Comparison of ENCODE assay signal across 20 cellular contexts in genomic region chr17:47077576-47077975, GRCh38.
A peak's percentile ranks its signal among the peaks of the same experiment; 100 is the strongest.
DNase-seq lines count a peak whose midpoint lies in the region; ATAC-seq and TF ChIP-seq lines count a peak whose summit lies in the region.
"Had no signal": no experiment of that assay in that cellular context is flagged by ENCODE, and none has a peak within 500 bp of the region (broad histone marks: within the 10 kb centered on the region; RNA-seq: fewer than 3 reads in every experiment).

No MANE protein-coding gene starts in this region.

- H4K91ac ChIP-seq in IMR-90 (ENCODE audit: insufficient read depth, low read depth, low read length) = no peak overlapping the region

- no peaks in the 10 kb centered on the region for H3K9me3 Mint-ChIP-seq in natural killer cell treated with Interleukin-12 subunit alpha and Interleukin-12 subunit beta and Interleukin-15 and Interleukin-18, amount 100 ng/mL, for 72 hours
- H3K9me3 Mint-ChIP-seq: activated naive CD4-positive, alpha-beta T cell treated with anti-CD3 and anti-CD28 coated beads for 36 hours; activated T-cell treated with anti-CD3 and anti-CD28 coated beads, Interleukin-2, amount 50 U/mL, for 24 hours; immature natural killer cell had no signal

- H3K9ac ChIP-seq in IMR-90 (ENCODE audit: low read depth, low read length) = no peak overlapping the region

- intact Hi-C loops in IMR-90 (cut with micrococcal nuclease) = no loop called here

- H2AK9ac ChIP-seq in IMR-90 (replicated peaks; ENCODE audit: low read depth, low read length, poor library complexity) = no peak overlapping the region

- no peak overlapping the region for H3K4ac ChIP-seq in IMR-90 (ENCODE audit: low read depth, low read length)

- no peak overlapping the region for H3K4me3 Mint-ChIP-seq in natural killer cell treated with Interleukin-12 subunit alpha and Interleukin-12 subunit beta and Interleukin-15 and Interleukin-18, amount 100 ng/mL, for 72 hours
- H3K4me3 Mint-ChIP-seq: activated CD8-positive, alpha-beta T cell treated with anti-CD3 and anti-CD28 coated beads, Interleukin-2, amount 10 ng/mL, durations not matched to agents 7 days and 5 days; activated naive CD4-positive, alpha-beta T cell treated with anti-CD3 and anti-CD28 coated beads for 36 hours; activated T-cell treated with anti-CD3 and anti-CD28 coated beads, Interleukin-2, amount 50 U/mL, for 24 hours; immature natural killer cell had no signal

- no peak overlapping the region for H3K14ac ChIP-seq in IMR-90 (replicated peaks; ENCODE audit: low read depth, low read length)

- H2BK15ac ChIP-seq in IMR-90 (ENCODE audit: low read depth, low read length) = no peak overlapping the region

- H3K4me3 ChIP-seq in IMR-90 (ENCODE audit: insufficient read depth, low read depth, low read length) (no peak overlapping the region), astrocyte of the spinal cord (ENCODE audit: low read depth, low read length) (no peak overlapping the region), fibroblast of villous mesenchyme (ENCODE audit: low read depth, low read length) (no peak overlapping the region)
- H3K4me3 ChIP-seq: suprapubic skin had no signal

- no peak for TF ChIP-seq RAD21 in IMR-90 (IDR thresholded peaks at IDR 0.05; ENCODE audit: low read length)

- H4K5ac ChIP-seq in IMR-90 (ENCODE audit: low read depth, low read length) = no peak overlapping the region

- H2AK5ac ChIP-seq in IMR-90 (ENCODE audit: low read depth, low read length) = no peak overlapping the region

- DNase-seq in AG08396 (ENCODE audit: low spot score) (peak; percentile 12), IMR-90 (peak; percentile 83), astrocyte of the spinal cord (ENCODE audit: low read depth, low spot score) (peak; percentile 46), fibroblast of villous mesenchyme (ENCODE audit: low read depth) (peak; percentile 22)
- DNase-seq in natural killer cell treated with Interleukin-12 subunit alpha and Interleukin-12 subunit beta and Interleukin-15 and Interleukin-18, amount 100 ng/mL, for 72 hours (ENCODE audit: low spot score) = no peak
- no peak for DNase-seq in stimulated activated naive CD4-positive, alpha-beta T cell (lab: John Stamatoyannopoulos, UW)
- DNase-seq: activated CD8-positive, alpha-beta T cell treated with anti-CD3 and anti-CD28 coated beads, Interleukin-2, amount 10 ng/mL, durations not matched to agents 7 days and 5 days; activated naive CD4-positive, alpha-beta T cell treated with anti-CD3 and anti-CD28 coated beads for 36 hours; activated T-cell treated with anti-CD3 and anti-CD28 coated beads, Interleukin-2, amount 50 U/mL, for 24 hours; amygdala; BE2C; effector CD4-positive, alpha-beta T cell; immature natural killer cell; MV-4-11; NCI-H187 had no signal

- no peaks in the 10 kb centered on the region for H3K27me3 Mint-ChIP-seq in natural killer cell treated with Interleukin-12 subunit alpha and Interleukin-12 subunit beta and Interleukin-15 and Interleukin-18, amount 100 ng/mL, for 72 hours
- H3K27me3 Mint-ChIP-seq: activated T-cell treated with anti-CD3 and anti-CD28 coated beads, Interleukin-2, amount 50 U/mL, for 24 hours; progenitor cell of endocrine pancreas had no signal

- no peak overlapping the region for H3K23ac ChIP-seq in IMR-90 (ENCODE audit: low read depth, low read length)

- peak; percentile 97 for ATAC-seq in IMR-90 (ENCODE audit: low read depth)
- no peak for ATAC-seq in natural killer cell treated with Interleukin-12 subunit alpha and Interleukin-12 subunit beta and Interleukin-15 and Interleukin-18, amount 100 ng/mL, for 72 hours
- ATAC-seq in GM21447 (IDR thresholded peaks at IDR 0.05; ENCODE audit: unreplicated experiment) = no peak
- no peak for ATAC-seq in HG02678 (IDR thresholded peaks at IDR 0.05; ENCODE audit: unreplicated experiment)
- ATAC-seq: activated CD4-positive, CD25-positive, alpha-beta regulatory T cell treated with anti-CD3 and anti-CD28 coated beads, Interleukin-2, amount 50 U/mL, for 24 hours; activated CD8-positive, alpha-beta T cell treated with anti-CD3 and anti-CD28 coated beads, Interleukin-2, amount 10 ng/mL, durations not matched to agents 7 days and 5 days had no signal

- peaks cover 3% of the 10 kb centered on the region for H3K4me1 ChIP-seq in IMR-90 (ENCODE audit: control insufficient read depth, insufficient read depth, low read length)
- H3K4me1 ChIP-seq: BE2C, suprapubic skin had no signal

- peaks cover 4 to 5% of the 10 kb centered on the region in 2 donors for H3K4me1 Mint-ChIP-seq in natural killer cell treated with Interleukin-12 subunit alpha and Interleukin-12 subunit beta and Interleukin-15 and Interleukin-18, amount 100 ng/mL, for 72 hours (ENCODE audit: low read depth in 2 of 2)

- TF ChIP-seq CTCF in IMR-90 (conservative IDR thresholded peaks at IDR 0.05; ENCODE audit: low read depth, low read length) (no peak), astrocyte of the spinal cord (IDR thresholded peaks at IDR 0.05; ENCODE audit: low read depth, low read length) (no peak), fibroblast of villous mesenchyme (IDR thresholded peaks at IDR 0.05; ENCODE audit: insufficient read depth, low read depth, low read length) (no peak)

- CTCF ChIA-PET in IMR-90 (lab: Yijun Ruan, JAX) = no interaction called here

- H3K27ac ChIP-seq in IMR-90 (ENCODE audit: insufficient read depth, low read length) = no peak overlapping the region
- H3K27ac ChIP-seq: suprapubic skin had no signal

- peak overlapping the region; percentile 85 for H2BK5ac ChIP-seq in IMR-90 (ENCODE audit: low read depth, low read length, poor library complexity, severe bottlenecking)

- dilution Hi-C loops in IMR-90 (cut with HindIII; ENCODE audit: low sequenced_read_pairs, unreplicated experiment) = no loop called here

- H3K18ac ChIP-seq in IMR-90 (ENCODE audit: low read depth, low read length) = no peak overlapping the region

- H3K36me3 Mint-ChIP-seq in natural killer cell treated with Interleukin-12 subunit alpha and Interleukin-12 subunit beta and Interleukin-15 and Interleukin-18, amount 100 ng/mL, for 72 hours = no peaks in the 10 kb centered on the region

- 0 out of 2 replicates have a peak, but pooled peaks cover 1% of the 10 kb centered on the region for H3K36me3 ChIP-seq in IMR-90 (ENCODE audit: control insufficient read depth, insufficient read depth, low read length)

- BruUV-seq in IMR-90 (replicated peaks; lab: Mats Ljungman, UMichigan) = no TSS peak

- peaks cover 8% of the 10 kb centered on the region; the same call in 1 of the 2 replicates for H3K9me1 ChIP-seq in IMR-90 (ENCODE audit: insufficient read depth, low read length)

- no peaks in the 10 kb centered on the region for H4K20me1 ChIP-seq in IMR-90 (ENCODE audit: insufficient read depth, low read length)

- in situ Hi-C loops in IMR-90 (cut with MboI; ENCODE audit: low sequenced_read_pairs) (no loop called here), astrocyte of the spinal cord (cut with HindIII; ENCODE audit: low sequenced_read_pairs) (no loop called here)

- no peak overlapping the region for H2AFZ ChIP-seq in IMR-90 (replicated peaks; ENCODE audit: low read length, poor library complexity)

- no peak overlapping the region for H2BK20ac ChIP-seq in IMR-90 (ENCODE audit: low read depth, low read length)

- no peaks in the 10 kb centered on the region for H3K27me3 ChIP-seq in IMR-90 (ENCODE audit: control insufficient read depth, insufficient read depth, low read length)
- H3K27me3 ChIP-seq: BE2C, suprapubic skin had no signal

- H3K56ac ChIP-seq in IMR-90 (ENCODE audit: extremely low read depth, insufficient read depth, low read length) = no peak overlapping the region

- H3K79me1 ChIP-seq in IMR-90 (ENCODE audit: low read depth in 1 of 2, low read length in 2 of 2) = peaks cover 13 to 43% of the 10 kb centered on the region in 2 experiments

- POLR2A ChIA-PET in IMR-90 (lab: Charles Lee; ENCODE audit: unreplicated experiment) = no interaction called here

- H3K4me2 ChIP-seq in IMR-90 (ENCODE audit: low read depth, low read length) = no peak overlapping the region; the same call in 1 of the 2 replicates

- H3K27ac Mint-ChIP-seq in natural killer cell treated with Interleukin-12 subunit alpha and Interleukin-12 subunit beta and Interleukin-15 and Interleukin-18, amount 100 ng/mL, for 72 hours = no peak overlapping the region
- H3K27ac Mint-ChIP-seq: activated CD8-positive, alpha-beta T cell treated with anti-CD3 and anti-CD28 coated beads, Interleukin-2, amount 10 ng/mL, durations not matched to agents 7 days and 5 days; activated naive CD4-positive, alpha-beta T cell treated with anti-CD3 and anti-CD28 coated beads for 36 hours; activated T-cell treated with anti-CD3 and anti-CD28 coated beads, Interleukin-2, amount 50 U/mL, for 24 hours; immature natural killer cell; progenitor cell of endocrine pancreas had no signal

- H3K9me3 ChIP-seq in IMR-90 (ENCODE audit: control insufficient read depth, insufficient read depth, low read length) = no peaks in the 10 kb centered on the region
- H3K9me3 ChIP-seq: BE2C, suprapubic skin had no signal

- H2BK120ac ChIP-seq in IMR-90 (ENCODE audit: low read depth, low read length) = no peak overlapping the region

- no peak overlapping the region for H4K8ac ChIP-seq in IMR-90 (ENCODE audit: low read depth in 2 of 2, low read length in 2 of 2)

- TF ChIP-seq POLR2A in IMR-90 (IDR thresholded peaks at IDR 0.05; ENCODE audit: low read depth, low read length) = no peak

- WGBS in IMR-90 (ENCODE audit: extremely low coverage in 2 of 2, insufficient read length in 1 of 2), 2 experiments = no CpG with 5 or more reads among the region's 2 CpGs

TF ChIP-seq in IMR-90, 13 proteins besides CTCF, POLR2A, EP300 and RAD21:
- TF ChIP-seq FOS (IDR thresholded peaks at IDR 0.05; ENCODE audit: low read depth, low read length) = 0 out of 2 replicates have a peak, but pooled peaks have one; percentile 11
- TF ChIP-seq ELK1 (IDR thresholded peaks at IDR 0.05; ENCODE audit: borderline replicate concordance, low read depth, low read length) = no peak
- TF ChIP-seq BHLHE40 (IDR thresholded peaks at IDR 0.05; ENCODE audit: low read depth, low read length) = no peak
- no peak for TF ChIP-seq MAFK (IDR thresholded peaks at IDR 0.05; ENCODE audit: low read depth, low read length)
- no peak for TF ChIP-seq NFE2L2 (IDR thresholded peaks at IDR 0.05; ENCODE audit: low read depth, low read length)
- TF ChIP-seq RFX5 (IDR thresholded peaks at IDR 0.05; ENCODE audit: low read depth, low read length) = no peak

Comparison
In these comparisons a context has a peak if more than half of its experiments do, and no peak if none do; other contexts are left out.
1. DNase-seq: peak in AG08396 (single experiment), IMR-90 (single experiment), astrocyte of the spinal cord (single experiment) and fibroblast of villous mesenchyme (single experiment); none in natural killer cell treated with Interleukin-12 subunit alpha and Interleukin-12 subunit beta and Interleukin-15 and Interleukin-18, amount 100 ng/mL, for 72 hours (single experiment) and stimulated activated naive CD4-positive, alpha-beta T cell (0 of 6).